ENCODE assay signal across 9 cellular contexts in the genomic region with DNA sequence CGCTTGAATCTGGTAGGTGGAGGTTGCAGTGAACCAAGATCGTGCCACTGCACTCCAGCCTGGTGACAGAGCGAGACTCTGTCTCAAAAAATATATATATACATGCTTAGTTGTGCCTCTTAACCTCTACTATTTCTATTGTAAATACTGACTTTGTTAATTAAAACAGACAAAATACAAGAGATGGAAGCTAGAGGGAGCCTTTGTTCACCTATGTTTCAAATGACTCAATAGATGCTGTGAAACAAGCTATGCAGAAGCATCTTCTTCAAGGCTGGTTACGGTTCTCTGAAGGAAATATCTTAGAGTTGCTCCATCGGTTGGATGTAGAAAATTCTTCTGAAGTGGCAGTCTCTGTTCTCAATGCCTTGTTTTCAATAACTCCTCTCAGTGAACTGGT. TPM values are rescaled to one million over a fixed set of nuclear protein-coding genes. Genes with fewer than 3 reads are reported as not detected.
DNase-seq lines count a peak whose midpoint lies in the region; ATAC-seq, FAIRE-seq and TF ChIP-seq lines count a peak whose summit lies in the region.
"Had no signal": no experiment of that assay in that cellular context is flagged by ENCODE, and none has a peak within 500 bp of the region (broad histone marks: within the 10 kb centered on the region; RNA-seq: fewer than 3 reads in every experiment).

No MANE protein-coding gene starts in this region.

- TF ChIP-seq POLR2A in tibial nerve (IDR thresholded peaks at IDR 0.05) = no peak

- H3K27me3 ChIP-seq in BE2C (no peaks in the 10 kb centered on the region), tibial nerve (no peaks in the 10 kb centered on the region)
- H3K27me3 ChIP-seq: SJSA1 had no signal

- TF ChIP-seq CTCF in BE2C (IDR thresholded peaks at IDR 0.05; ENCODE audit: low read depth, low read length) = peak; percentile 58
- peak; percentile 39 for TF ChIP-seq CTCF in kidney (IDR thresholded peaks at IDR 0.05; ENCODE audit: borderline replicate concordance, extremely low read depth, insufficient read depth)
- peak; percentile 39 to 63 (median 50) for TF ChIP-seq CTCF in tibial nerve (IDR thresholded peaks at IDR 0.05)

- WGBS in tibial nerve, 2 donors = 47 to 50% methylated on average over 5 of the region's 5 CpGs

- peak; percentile 74 for FAIRE-seq in kidney (lab: Jason Lieb, UNC)

- no peak overlapping the region for H3K27ac ChIP-seq in kidney (ENCODE audit: low read depth in 2 of 2, low read length in 2 of 2)
- H3K27ac ChIP-seq in tibial nerve = no peak overlapping the region
- H3K27ac ChIP-seq: SJSA1 had no signal

- H3K9ac ChIP-seq in kidney (ENCODE audit: low read length in 2 of 2) = no peak overlapping the region

- H3K9me3 ChIP-seq in BE2C (no peaks in the 10 kb centered on the region), kidney (ENCODE audit: control insufficient read depth in 1 of 2, low read length in 2 of 2) (no peaks in the 10 kb centered on the region), tibial nerve (no peaks in the 10 kb centered on the region)
- H3K9me3 ChIP-seq: SJSA1 had no signal

- intact Hi-C loops in kidney (cut with DNase I) = no loop called here

- no peak overlapping the region for H3K4me3 ChIP-seq in BE2C (ENCODE audit: low read depth, low read length)
- H3K4me3 ChIP-seq in kidney (ENCODE audit: low read length in 2 of 2) = no peak overlapping the region
- no peak overlapping the region for H3K4me3 ChIP-seq in tibial nerve
- H3K4me3 ChIP-seq: SJSA1 had no signal

- H3K36me3 ChIP-seq in BE2C = peaks cover 70% of the 10 kb centered on the region
- no peaks in the 10 kb centered on the region for H3K36me3 ChIP-seq in kidney (ENCODE audit: control insufficient read depth in 1 of 2, insufficient read depth in 2 of 2, low read length in 2 of 2)
- no peaks in the 10 kb centered on the region for H3K36me3 ChIP-seq in tibial nerve

- no peaks in the 10 kb centered on the region; the same call in 1 of the 2 replicates for H3K4me1 ChIP-seq in BE2C
- H3K4me1 ChIP-seq in kidney (ENCODE audit: control insufficient read depth in 1 of 2, insufficient read depth in 1 of 2, low read depth in 1 of 2, low read length in 2 of 2) = no peaks in the 10 kb centered on the region
- no peaks in the 10 kb centered on the region for H3K4me1 ChIP-seq in tibial nerve
- H3K4me1 ChIP-seq: SJSA1 had no signal

- DNase-seq in BE2C (no peak), NCI-H2196 treated with DMSO at 0.1 percent for 48 hours (lab: John Stamatoyannopoulos, UW; ENCODE audit: unreplicated experiment) (peak; percentile 31), astrocyte of the hippocampus (ENCODE audit: low read depth, low spot score) (peak; percentile 73), kidney (no peak), tibial nerve (ENCODE audit: low spot score in 2 of 2) (no peak)
- no peak for DNase-seq in stimulated activated CD8-positive, alpha-beta memory T cell treated with anti-CD3 and anti-CD28 coated beads, Interleukin-4, amount 100 ng/mL, for 48 hours

- ATAC-seq in GM18498 (IDR thresholded peaks at IDR 0.05; ENCODE audit: unreplicated experiment) (peak; percentile 79), HG02884 (IDR thresholded peaks at IDR 0.05; ENCODE audit: unreplicated experiment) (peak; percentile 78)

- no peak for TF ChIP-seq EP300 in tibial nerve (IDR thresholded peaks at IDR 0.05)

RNA-seq across cellular contexts. Expression of a gene that starts 6.2 kb away (rescaled TPM):
- polyA plus RNA-seq in BE2C (2012; ENCODE audit: insufficient read depth, insufficient read length, low read depth) = 2.8 TPM
- total RNA-seq in kidney (0.91 TPM), tibial nerve (1 to 10 TPM in 1 of 4 donors, under 1 TPM in 3; 0.20 to 1.7 (median 0.66) TPM)
- polyA plus RNA-seq in kidney (ENCODE audit: insufficient read depth, low read depth, low replicate concordance) = 0.19 TPM

RNA-seq across cellular contexts. Expression of a gene that starts 6.5 kb away (rescaled TPM):
- polyA plus RNA-seq in BE2C (2012; ENCODE audit: insufficient read depth, insufficient read length, low read depth) = 22.9 TPM
- 40.7 TPM for total RNA-seq in kidney
- polyA plus RNA-seq in kidney (ENCODE audit: insufficient read depth, low read depth, low replicate concordance) = 7.4 TPM
- total RNA-seq in tibial nerve = 10 to 100 TPM; 27.1 to 43.2 (median 28.8) TPM

RNA-seq across cellular contexts. Expression of a gene that starts 35.6 kb away (rescaled TPM):
- 0.45 TPM for polyA plus RNA-seq in BE2C (2012; ENCODE audit: insufficient read depth, insufficient read length, low read depth)
- total RNA-seq in kidney (0.09 TPM), tibial nerve (not detected)
- polyA plus RNA-seq in kidney (ENCODE audit: insufficient read depth, low read depth, low replicate concordance) = 0.39 TPM
- total RNA-seq: SJSA1 had no signal

Comparison
In these comparisons a context has a peak if more than half of its experiments do, and no peak if none do; other contexts are left out.
1. DNase-seq: peak in NCI-H2196 treated with DMSO at 0.1 percent for 48 hours (single experiment) and astrocyte of the hippocampus (single experiment); none in BE2C (single experiment), kidney (single experiment), tibial nerve (0 of 2) and stimulated activated CD8-positive, alpha-beta memory T cell treated with anti-CD3 and anti-CD28 coated beads, Interleukin-4, amount 100 ng/mL, for 48 hours (single experiment).
2. Peak in every context shown above with its lines, with median percentiles within 50 percentile points of each other: CTCF ChIP-seq.